Comparison of ENCODE assay signal across 9 cellular contexts in the genomic region with DNA sequence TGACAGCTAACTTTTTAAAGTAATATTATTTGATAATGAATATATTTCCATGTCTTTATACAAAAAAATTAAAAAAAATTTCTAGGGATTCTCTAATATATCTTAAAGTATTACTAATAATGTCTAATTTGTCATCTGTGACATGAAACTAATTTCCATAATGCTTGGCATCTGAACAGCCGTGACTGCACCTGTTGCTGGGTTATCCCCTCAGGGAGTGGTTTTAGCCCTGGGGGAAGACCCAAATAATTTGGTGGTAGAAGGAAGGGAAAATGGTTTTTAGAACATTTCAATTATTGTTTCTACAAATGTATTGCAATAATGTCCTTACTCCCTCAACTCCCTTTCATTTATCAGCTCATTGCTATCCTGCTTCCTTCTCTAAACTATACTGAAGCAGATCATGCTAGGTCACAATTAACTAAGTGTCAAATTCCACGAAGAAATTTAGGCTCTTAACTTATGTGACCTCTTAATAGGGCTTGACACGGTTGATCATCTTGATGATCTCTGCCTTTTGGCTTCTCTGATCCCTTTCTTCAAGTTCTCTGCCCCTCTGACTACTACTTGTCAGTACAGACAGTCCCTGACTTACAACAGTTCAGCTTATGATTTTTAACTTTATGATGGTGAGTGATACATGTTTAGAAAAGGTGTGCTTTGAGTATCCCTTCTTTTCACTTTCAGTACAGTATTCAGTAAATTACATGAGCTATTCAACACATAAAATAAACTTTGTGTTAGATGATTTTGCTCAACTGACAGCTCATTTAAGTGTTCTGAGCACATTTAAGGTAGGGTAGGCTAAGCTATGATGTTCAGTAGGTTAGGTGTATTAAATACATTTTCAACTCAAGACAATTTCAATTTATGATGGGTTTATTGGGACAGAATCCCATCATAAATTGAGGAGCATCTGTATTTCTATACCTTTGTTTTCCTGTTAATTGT. TPM values are rescaled to one million over a fixed set of nuclear protein-coding genes. Genes with fewer than 3 reads are reported as not detected.
DNase-seq lines count a peak whose midpoint lies in the region; ATAC-seq and TF ChIP-seq lines count a peak whose summit lies in the region.
"Had no signal": no experiment of that assay in that cellular context is flagged by ENCODE, and none has a peak within 500 bp of the region (broad histone marks: within the 10 kb centered on the region; RNA-seq: fewer than 3 reads in every experiment).

No MANE protein-coding gene starts in this region.

- H3K9me3 ChIP-seq in SJCRH30 (replicated peaks) (no peaks in the 10 kb centered on the region), PC-3 (ENCODE audit: low read length) (no peaks in the 10 kb centered on the region)

- H3K4me3 ChIP-seq in GM12865 (ENCODE audit: low read depth, low read length) (peak overlapping the region; percentile 22; the same call in 1 of the 2 replicates), SJCRH30 (peak overlapping the region; percentile 14), PC-3 (ENCODE audit: low read length) (no peak overlapping the region)

- POLR2A ChIA-PET in PC-3 (lab: Charles Lee; ENCODE audit: unreplicated experiment), result no interaction called here

- no peaks in the 10 kb centered on the region for H3K79me2 ChIP-seq in PC-3 (ENCODE audit: low read length)

- H3K9me2 ChIP-seq in PC-3 (replicated peaks; ENCODE audit: low read length), result no peaks in the 10 kb centered on the region

- intact Hi-C loops in left ventricle myocardium superior (cut with micrococcal nuclease), result no loop called here
- intact Hi-C loops in PC-3 (cut with micrococcal nuclease), result no loop called here

- no peak overlapping the region for H2AFZ ChIP-seq in PC-3 (ENCODE audit: low read length)

- TF ChIP-seq CTCF in GM12865 (IDR thresholded peaks at IDR 0.05; ENCODE audit: insufficient read depth, low read depth, low read length, missing control alignments) (no peak), PC-3 (conservative IDR thresholded peaks at IDR 0.05; ENCODE audit: low read depth, low read length) (no peak)

- H3K4me1 ChIP-seq in SJCRH30 (peaks cover 41% of the 10 kb centered on the region), PC-3 (ENCODE audit: insufficient read depth, low read length) (no peaks in the 10 kb centered on the region)

- no peaks in the 10 kb centered on the region for H3K27me3 ChIP-seq in SJCRH30
- H3K27me3 ChIP-seq in PC-3 (ENCODE audit: low read length), result no peaks in the 10 kb centered on the region

- DNase-seq in GM12865 (ENCODE audit: low read depth), result peak; percentile 65
- peak; percentile 89 to 94 for DNase-seq in SJCRH30
- DNase-seq in G401 (ENCODE audit: low spot score), result no peak
- DNase-seq in left ventricle myocardium superior, result no peak
- no peak for DNase-seq in PC-3
- no peak for DNase-seq in DMS153 (lab: John Stamatoyannopoulos, UW)
- DNase-seq: DMS53 had no signal

- no peaks in the 10 kb centered on the region for H3F3A ChIP-seq in PC-3 (ENCODE audit: low read length, unreplicated experiment)

- ATAC-seq in GM19324 (IDR thresholded peaks at IDR 0.05; ENCODE audit: low FRiP score, unreplicated experiment) (peak; percentile 83), HG02970 (IDR thresholded peaks at IDR 0.05; ENCODE audit: low FRiP score, unreplicated experiment) (peak; percentile 73), left ventricle myocardium superior (no peak), PC-3 (no peak)

- no peak overlapping the region for H3K9ac ChIP-seq in PC-3 (ENCODE audit: low read length)

- peak overlapping the region; percentile 97 for H3K27ac ChIP-seq in SJCRH30
- no peak overlapping the region for H3K27ac ChIP-seq in PC-3 (ENCODE audit: low read length)

- BruUV-seq in PC-3 (replicated peaks; lab: Mats Ljungman, UMichigan), result no TSS peak

- H4K20me1 ChIP-seq in PC-3 (ENCODE audit: low read length), result no peaks in the 10 kb centered on the region

- in situ Hi-C loops in G401 (cut with HindIII; ENCODE audit: low sequenced_read_pairs), result no loop called here

- CTCF ChIA-PET in PC-3 (lab: Charles Lee), result no interaction called here

- H3K4me2 ChIP-seq in PC-3 (ENCODE audit: low read length), result no peak overlapping the region

- no peaks in the 10 kb centered on the region for H3K36me3 ChIP-seq in SJCRH30
- no peaks in the 10 kb centered on the region for H3K36me3 ChIP-seq in PC-3 (ENCODE audit: low read depth, low read length)

RNA-seq across cellular contexts. Expression of a gene that starts 26.4 kb away (rescaled TPM):
- 41.4 TPM in 2 replicates for total RNA-seq in SJCRH30 (2014; rRNA removed; shearing (Covaris generic))
- total RNA-seq in G401 (2014; rRNA removed; shearing (Covaris generic)), result 42.5 and 80.4 TPM in 2 replicates
- total RNA-seq in left ventricle myocardium superior, result 36.9 TPM
- total RNA-seq in PC-3 (2014; rRNA removed), result 24.9 and 32.8 TPM in 2 replicates

Comparison
In these comparisons a context has a peak if more than half of its experiments do, and no peak if none do; other contexts are left out.
1. DNase-seq: peak in GM12865 (single experiment) and SJCRH30 (2 of 2); none in G401 (single experiment), left ventricle myocardium superior (single experiment), PC-3 (single experiment) and DMS153 (single experiment).
2. ATAC-seq: peak in GM19324 (single experiment) and HG02970 (single experiment); none in left ventricle myocardium superior (single experiment) and PC-3 (single experiment).